ENCODE assay signal across 8 cellular contexts in genomic region chr6:91476000-91476399, GRCh38.
DNase-seq lines count a peak whose midpoint lies in the region; ATAC-seq and TF ChIP-seq lines count a peak whose summit lies in the region.

No MANE protein-coding gene starts in this region.

- CTCF ChIA-PET in A673 (lab: Charles Lee) = no interaction called here

- no peak overlapping the region for H3K27ac Mint-ChIP-seq in mesothelial cell of epicardium
- no peak overlapping the region for H3K27ac Mint-ChIP-seq in activated naive CD8-positive, alpha-beta T cell treated with anti-CD3 and anti-CD28 coated beads, Interleukin-2, amount 50 U/mL, for 24 hours

- peak in 1 of 2 donors; percentile 29 for TF ChIP-seq POLR2A in adrenal gland (IDR thresholded peaks at IDR 0.05)

- WGBS in adrenal gland, 4 donors = 8 to 31% (median 14%) methylated on average over 2 of the region's 2 CpGs

- H3K4me1 Mint-ChIP-seq in mesothelial cell of epicardium = peaks cover 5% of the 10 kb centered on the region
- H3K4me1 Mint-ChIP-seq in activated naive CD8-positive, alpha-beta T cell treated with anti-CD3 and anti-CD28 coated beads, Interleukin-2, amount 50 U/mL, for 24 hours = no peaks in the 10 kb centered on the region

- no peaks in the 10 kb centered on the region for H3K9me3 ChIP-seq in A673 (ENCODE audit: low read depth, low read length, poor library complexity, severe bottlenecking)
- no peaks in the 10 kb centered on the region for H3K9me3 ChIP-seq in adrenal gland (replicated peaks in 1 of 3)

- H3K27me3 ChIP-seq in A673 (replicated peaks; ENCODE audit: insufficient read depth, low read depth, low read length, poor library complexity) (no peaks in the 10 kb centered on the region), adrenal gland (no peaks in the 10 kb centered on the region)

- no peaks in the 10 kb centered on the region for H3K9me3 Mint-ChIP-seq in mesothelial cell of epicardium
- H3K9me3 Mint-ChIP-seq in activated naive CD8-positive, alpha-beta T cell treated with anti-CD3 and anti-CD28 coated beads, Interleukin-2, amount 50 U/mL, for 24 hours = no peaks in the 10 kb centered on the region

- peak; percentile 66 for DNase-seq in A673 (ENCODE audit: low spot score)
- peak; percentile 45 for DNase-seq in HK-2 (ENCODE audit: unreplicated experiment)
- peak; percentile 38 to 76 (median 66) for DNase-seq in adrenal gland
- DNase-seq in mucosa of gallbladder (ENCODE audit: low spot score) = peak; percentile 34
- DNase-seq in SKM-1 (lab: John Stamatoyannopoulos, UW; ENCODE audit: unreplicated experiment) = no peak
- no peak for DNase-seq in mesothelial cell of epicardium (ENCODE audit: low spot score in 2 of 2, unreplicated experiment in 2 of 2)
- no peak for DNase-seq in activated naive CD8-positive, alpha-beta T cell treated with anti-CD3 and anti-CD28 coated beads, Interleukin-2, amount 50 U/mL, for 24 hours

- H3K27me3 Mint-ChIP-seq in mesothelial cell of epicardium (ENCODE audit: low read depth) = no peaks in the 10 kb centered on the region
- no peaks in the 10 kb centered on the region for H3K27me3 Mint-ChIP-seq in activated naive CD8-positive, alpha-beta T cell treated with anti-CD3 and anti-CD28 coated beads, Interleukin-2, amount 50 U/mL, for 24 hours

- intact Hi-C loops in A673 (cut with micrococcal nuclease; ENCODE audit: unreplicated experiment) = no loop called here
- intact Hi-C loops in adrenal gland (cut with DNase I) = no loop called here

- H3K27ac ChIP-seq in A673 (ENCODE audit: low read depth, low read length, poor library complexity, severe bottlenecking) (no peak overlapping the region), adrenal gland (no peak overlapping the region)

- peaks cover 20% of the 10 kb centered on the region for H3K4me1 ChIP-seq in A673 (ENCODE audit: insufficient read depth, low read length, poor library complexity, severe bottlenecking)
- H3K4me1 ChIP-seq in adrenal gland (replicated peaks in 1 of 2) = peaks cover 0 to 4% of the 10 kb centered on the region in 2 donors

- BruUV-seq in A673 (replicated peaks; lab: Mats Ljungman, UMichigan) = no TSS peak

- POLR2A ChIA-PET in A673 (lab: Charles Lee; ENCODE audit: low non-redundant PET) = no interaction called here

- no peak overlapping the region for H3K4me3 ChIP-seq in A673 (ENCODE audit: low read depth, low read length, poor library complexity, severe bottlenecking)
- no peak overlapping the region for H3K4me3 ChIP-seq in adrenal gland

- no peaks in the 10 kb centered on the region for H3K36me3 Mint-ChIP-seq in mesothelial cell of epicardium
- H3K36me3 Mint-ChIP-seq in activated naive CD8-positive, alpha-beta T cell treated with anti-CD3 and anti-CD28 coated beads, Interleukin-2, amount 50 U/mL, for 24 hours (ENCODE audit: low read depth) = no peaks in the 10 kb centered on the region

- TF ChIP-seq CTCF in A673 (conservative IDR thresholded peaks at IDR 0.05; ENCODE audit: low read depth, low read length) (no peak), adrenal gland (IDR thresholded peaks at IDR 0.05) (no peak), mesothelial cell of epicardium (IDR thresholded peaks at IDR 0.05; ENCODE audit: unreplicated experiment) (no peak)

- no peak overlapping the region for H3K4me3 Mint-ChIP-seq in mesothelial cell of epicardium
- H3K4me3 Mint-ChIP-seq in activated naive CD8-positive, alpha-beta T cell treated with anti-CD3 and anti-CD28 coated beads, Interleukin-2, amount 50 U/mL, for 24 hours = no peak overlapping the region

- ATAC-seq in GM19397 (IDR thresholded peaks at IDR 0.05; ENCODE audit: unreplicated experiment) = peak; percentile 58
- no peak for ATAC-seq in activated naive CD8-positive, alpha-beta T cell treated with anti-CD3 and anti-CD28 coated beads, Interleukin-2, amount 50 U/mL, for 24 hours

- H3K36me3 ChIP-seq in A673 (ENCODE audit: insufficient read depth, low read length, poor library complexity, severe bottlenecking) = no peaks in the 10 kb centered on the region
- no peaks in the 10 kb centered on the region for H3K36me3 ChIP-seq in adrenal gland (replicated peaks in 1 of 2)

Comparison
In these comparisons a context has a peak if more than half of its experiments do, and no peak if none do; other contexts are left out.
1. DNase-seq: peak in A673 (single experiment), HK-2 (single experiment), adrenal gland (7 of 7) and mucosa of gallbladder (single experiment); none in SKM-1 (single experiment), mesothelial cell of epicardium (0 of 2) and activated naive CD8-positive, alpha-beta T cell treated with anti-CD3 and anti-CD28 coated beads, Interleukin-2, amount 50 U/mL, for 24 hours (single experiment).